In the genomic region with DNA sequence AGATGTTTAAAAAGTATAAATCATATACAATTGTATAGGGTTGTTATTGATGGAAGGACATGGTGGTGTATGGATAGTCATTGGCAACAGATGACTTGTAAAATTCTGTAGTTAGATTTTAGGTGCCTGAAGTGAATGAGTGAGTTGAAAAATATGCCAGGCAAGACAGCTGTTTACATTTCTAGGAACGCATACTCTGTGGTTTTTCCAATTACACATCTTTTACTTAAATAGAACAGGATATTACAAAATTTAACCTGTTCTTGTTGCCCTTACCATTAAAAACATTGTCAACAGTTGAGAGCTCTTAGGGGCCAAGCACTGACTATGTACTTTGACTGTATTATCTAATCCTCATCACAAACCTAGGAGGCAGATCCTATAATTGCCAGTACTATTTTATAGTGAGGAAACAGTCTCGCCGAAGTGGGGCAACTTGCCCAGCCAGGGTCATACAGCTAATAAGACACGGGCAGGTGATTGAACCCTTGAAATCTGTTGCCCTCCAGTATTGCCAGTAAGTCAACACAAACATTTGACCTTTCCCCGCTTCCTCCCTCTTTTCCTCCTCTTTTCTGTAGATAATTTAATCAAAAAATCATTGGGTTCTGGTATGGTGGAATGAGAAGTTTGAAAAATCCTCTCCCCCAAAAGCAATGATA, we compare ENCODE assay signal across 15 cellular contexts.
DNase-seq lines count a peak whose midpoint lies in the region; ATAC-seq and TF ChIP-seq lines count a peak whose summit lies in the region.
"Had no signal": no experiment of that assay in that cellular context is flagged by ENCODE, and none has a peak within 500 bp of the region (broad histone marks: within the 10 kb centered on the region; RNA-seq: fewer than 3 reads in every experiment).

No MANE protein-coding gene starts in this region.

- ATAC-seq in PC-3 (peak; percentile 57), GM19023 (IDR thresholded peaks at IDR 0.05; ENCODE audit: unreplicated experiment) (no peak)
- ATAC-seq: HCT116 had no signal

- no peak overlapping the region for H2AFZ ChIP-seq in PC-3 (ENCODE audit: low read length)

- H3K4me1 Mint-ChIP-seq in mesothelial cell of epicardium = peaks cover 50% of the 10 kb centered on the region
- H3K4me1 Mint-ChIP-seq: memory B cell had no signal

- H3K79me2 ChIP-seq in PC-3 (ENCODE audit: low read length) = no peaks in the 10 kb centered on the region

- H3K36me3 ChIP-seq in PC-3 (ENCODE audit: low read depth, low read length) = no peaks in the 10 kb centered on the region

- no peaks in the 10 kb centered on the region for H3K36me3 Mint-ChIP-seq in mesothelial cell of epicardium
- H3K36me3 Mint-ChIP-seq: memory B cell had no signal

- CTCF ChIA-PET in PC-3 (lab: Charles Lee) = no interaction called here

- H3K27ac ChIP-seq in PC-3 (ENCODE audit: low read length) = peak overlapping the region; percentile 93
- H3K27ac ChIP-seq: KMS-11 had no signal

- no peaks in the 10 kb centered on the region for H3F3A ChIP-seq in PC-3 (ENCODE audit: low read length, unreplicated experiment)

- H3K9me3 ChIP-seq in PC-3 (ENCODE audit: low read length) = no peaks in the 10 kb centered on the region

- H3K27me3 ChIP-seq in PC-3 (ENCODE audit: low read length) = no peaks in the 10 kb centered on the region

- no peaks in the 10 kb centered on the region for H3K9me3 Mint-ChIP-seq in mesothelial cell of epicardium
- H3K9me3 Mint-ChIP-seq: memory B cell had no signal

- peak overlapping the region; percentile 84 for H3K4me2 ChIP-seq in PC-3 (ENCODE audit: low read length)
- H3K4me2 ChIP-seq: KMS-11 had no signal

- H3K4me3 ChIP-seq in PC-3 (ENCODE audit: low read length) = peak overlapping the region; percentile 9; the same call in 1 of the 2 replicates

- H3K27me3 Mint-ChIP-seq in mesothelial cell of epicardium (ENCODE audit: low read depth) = no peaks in the 10 kb centered on the region

- H3K4me3 Mint-ChIP-seq in mesothelial cell of epicardium = no peak overlapping the region
- H3K4me3 Mint-ChIP-seq: memory B cell had no signal

- no TSS peak for BruUV-seq in PC-3 (replicated peaks; lab: Mats Ljungman, UMichigan)

- H4K20me1 ChIP-seq in PC-3 (ENCODE audit: low read length) = no peaks in the 10 kb centered on the region

- H3K4me1 ChIP-seq in PC-3 (ENCODE audit: insufficient read depth, low read length) = peaks cover 35% of the 10 kb centered on the region

- H3K27ac Mint-ChIP-seq in mesothelial cell of epicardium = no peak overlapping the region
- H3K27ac Mint-ChIP-seq: memory B cell had no signal

- H3K9me2 ChIP-seq in PC-3 (replicated peaks; ENCODE audit: low read length) = no peaks in the 10 kb centered on the region

- peak overlapping the region; percentile 71; the same call in 1 of the 2 replicates for H3K9ac ChIP-seq in PC-3 (ENCODE audit: low read length)
- H3K9ac ChIP-seq: KMS-11 had no signal

- no peak for TF ChIP-seq CTCF in PC-3 (conservative IDR thresholded peaks at IDR 0.05; ENCODE audit: low read depth, low read length)
- no peak for TF ChIP-seq CTCF in mesothelial cell of epicardium (IDR thresholded peaks at IDR 0.05; ENCODE audit: unreplicated experiment)

- DNase-seq in AG08395 (ENCODE audit: low spot score) = peak; percentile 42
- DNase-seq in GF-D8 (lab: John Stamatoyannopoulos, UW) = peak; percentile 63
- DNase-seq in PC-3 = peak; percentile 76
- peak; percentile 68 for DNase-seq in fibroblast of gingiva (ENCODE audit: low read depth)
- DNase-seq in stimulated activated CD4-positive, alpha-beta T cell treated with anti-CD3 and anti-CD28 coated beads, Interleukin-4, amount 100 ng/mL, for 1 hour = no peak
- DNase-seq in mesothelial cell of epicardium (ENCODE audit: low spot score in 2 of 2, unreplicated experiment in 2 of 2) = no peak
- DNase-seq in ureter (ENCODE audit: low spot score) = no peak
- DNase-seq: effector memory CD4-positive, alpha-beta T cell; NCI-H446 treated with DMSO at 0.1 percent for 48 hours; occipital lobe; stimulated activated naive CD4-positive, alpha-beta T cell treated with Interleukin-2 at 50 U/mL for 16 hours had no signal

- intact Hi-C loops in PC-3 (cut with micrococcal nuclease) = loop anchor here (2.0 kb wide), 1 partner anchor 14 kb away; no protein-coding TSS in a partner anchor

- POLR2A ChIA-PET in PC-3 (lab: Charles Lee; ENCODE audit: unreplicated experiment) = interaction anchor here (0.6 kb wide), 1 partner anchor 9 kb away, joined by 4 read pairs; no protein-coding TSS in a partner anchor

Comparison
In these comparisons a context has a peak if more than half of its experiments do, and no peak if none do; other contexts are left out.
1. DNase-seq: peak in AG08395 (single experiment), GF-D8 (single experiment), PC-3 (single experiment) and fibroblast of gingiva (single experiment); none in stimulated activated CD4-positive, alpha-beta T cell treated with anti-CD3 and anti-CD28 coated beads, Interleukin-4, amount 100 ng/mL, for 1 hour (single experiment), mesothelial cell of epicardium (0 of 2) and ureter (single experiment).